ENCODE assay signal across 15 cellular contexts in the genomic region with DNA sequence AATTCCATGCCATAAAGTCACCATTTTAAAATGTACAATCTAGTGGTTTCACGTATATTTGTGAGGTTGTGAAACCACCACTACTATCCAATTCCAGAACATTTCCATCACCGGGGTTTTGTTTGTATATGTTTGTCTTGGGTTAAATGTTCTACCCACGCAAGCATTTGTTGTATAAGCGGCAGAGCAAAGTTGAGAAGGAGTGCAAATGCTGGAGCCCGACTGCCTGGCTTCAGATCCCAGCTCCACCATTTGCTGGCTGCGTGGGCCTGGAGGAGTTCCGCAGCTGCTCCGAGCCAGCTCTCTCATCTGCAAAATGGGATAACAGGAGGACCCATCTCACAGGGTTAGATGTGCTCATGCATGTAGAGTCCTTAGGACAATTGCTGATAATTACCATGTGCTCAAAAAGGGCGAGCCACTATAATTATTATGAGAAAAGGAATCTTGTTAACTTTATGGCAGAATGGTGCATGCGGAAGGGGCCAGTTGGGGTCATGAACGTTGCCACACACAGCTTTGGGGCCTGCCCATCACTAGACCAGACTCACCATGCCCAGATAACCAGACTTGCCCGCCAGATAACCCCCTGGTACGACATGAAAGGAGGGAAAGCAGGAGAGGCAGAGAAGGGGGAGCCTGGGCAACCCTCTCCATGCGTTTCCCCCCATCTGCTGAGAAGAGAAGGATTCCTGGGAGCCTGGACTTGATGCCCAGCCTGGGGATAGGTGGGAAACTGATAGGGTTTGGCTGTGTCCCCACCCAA. TPM values are rescaled to one million over a fixed set of nuclear protein-coding genes. Genes with fewer than 3 reads are reported as not detected.
DNase-seq lines count a peak whose midpoint lies in the region; ATAC-seq and TF ChIP-seq lines count a peak whose summit lies in the region.
"Had no signal": no experiment of that assay in that cellular context is flagged by ENCODE, and none has a peak within 500 bp of the region (broad histone marks: within the 10 kb centered on the region; RNA-seq: fewer than 3 reads in every experiment).

No MANE protein-coding gene starts in this region.

- no peak overlapping the region for H3K9ac ChIP-seq in mammary epithelial cell (ENCODE audit: insufficient read depth, low read length)

- H3K4me3 ChIP-seq in mammary epithelial cell (replicated peaks in 1 of 3; ENCODE audit: insufficient read depth in 1 of 3, low read depth in 2 of 3, low read length in 3 of 3) (no peak overlapping the region), coronary artery (peak overlapping the region; percentile 49), uterus (no peak overlapping the region)
- no peak overlapping the region for H3K4me3 ChIP-seq in naive thymus-derived CD4-positive, alpha-beta T cell (ENCODE audit: low read length)
- H3K4me3 ChIP-seq: A549, MG63 had no signal

- in situ Hi-C loops in mammary epithelial cell (cut with MboI; ENCODE audit: low sequenced_read_pairs in 2 of 2): no loop called here

- H3K27ac Mint-ChIP-seq in MCF 10A (ENCODE audit: low read depth, unreplicated experiment): peak overlapping the region; percentile 23
- H3K27ac Mint-ChIP-seq in naive thymus-derived CD4-positive, alpha-beta T cell: peak overlapping the region in 8 of 9 donors; percentile 97 to 100 (median 100)
- H3K27ac Mint-ChIP-seq: activated T-helper 2 cell treated with anti-CD3 and anti-CD28 coated beads, Interferon-gamma antibody, Interleukin-2, Interleukin-4, amounts not matched to agents 10 μg/mL and 5 μg/mL and 100 μg/mL, durations not matched to agents 14 hours and 24 hours and 36 hours had no signal

- POLR2A ChIA-PET in MCF 10A (lab: Yijun Ruan, JAX): no interaction called here
- POLR2A ChIA-PET in naive thymus-derived CD4-positive, alpha-beta T cell (lab: Charles Lee): interaction anchor here (0.9 to 1.0 kb wide), 2 partner anchors 9 to 13 kb away, joined by 3 to 4 read pairs; no protein-coding TSS in a partner anchor

- no peaks in the 10 kb centered on the region for H3K27me3 ChIP-seq in mammary epithelial cell (ENCODE audit: insufficient read depth, low read length)
- H3K27me3 ChIP-seq in naive thymus-derived CD4-positive, alpha-beta T cell (ENCODE audit: control insufficient read depth in 2 of 2, insufficient read depth in 2 of 2, low read length in 2 of 2): no peaks in the 10 kb centered on the region
- H3K27me3 ChIP-seq in uterus: no peaks in the 10 kb centered on the region
- H3K27me3 ChIP-seq: MG63 had no signal

- TF ChIP-seq POLR2A in uterus (IDR thresholded peaks at IDR 0.05): no peak

- intact Hi-C loops in MCF 10A (cut with micrococcal nuclease): no loop called here
- intact Hi-C loops in mammary epithelial cell (cut with micrococcal nuclease): no loop called here
- intact Hi-C loops in naive thymus-derived CD4-positive, alpha-beta T cell (cut with micrococcal nuclease): loop anchor here (5.0 to 10.0 kb wide), 3 partner anchors 642 to 1155 kb away; a partner anchor contains a TSS
- intact Hi-C loops in uterus (cut with DNase I; ENCODE audit: low total_unique reads): no loop called here

- H4K20me1 ChIP-seq in mammary epithelial cell (ENCODE audit: insufficient read depth, low read length): peaks cover 26% of the 10 kb centered on the region

- no peak for ATAC-seq in naive thymus-derived CD4-positive, alpha-beta T cell
- ATAC-seq: A549, HCT116 had no signal

- H3K36me3 ChIP-seq in mammary epithelial cell (ENCODE audit: insufficient read depth, low read length): peaks cover 51% of the 10 kb centered on the region
- peaks cover 0 to 29% (median 6%) of the 10 kb centered on the region in 3 experiments for H3K36me3 ChIP-seq in naive thymus-derived CD4-positive, alpha-beta T cell (ENCODE audit: control insufficient read depth in 2 of 3, insufficient read depth in 3 of 3, low read length in 3 of 3)
- no peaks in the 10 kb centered on the region for H3K36me3 ChIP-seq in uterus

- no peak overlapping the region for H3K4me2 ChIP-seq in mammary epithelial cell (ENCODE audit: insufficient read depth, low read depth, low read length)
- H3K4me2 ChIP-seq: A549 had no signal

- peaks cover 77% of the 10 kb centered on the region for H3K4me1 Mint-ChIP-seq in MCF 10A (ENCODE audit: insufficient read depth, unreplicated experiment)
- peaks cover 64 to 97% (median 90%) of the 10 kb centered on the region in 7 donors for H3K4me1 Mint-ChIP-seq in naive thymus-derived CD4-positive, alpha-beta T cell

- H3K27me3 Mint-ChIP-seq in MCF 10A (ENCODE audit: insufficient read depth, unreplicated experiment): no peaks in the 10 kb centered on the region
- H3K27me3 Mint-ChIP-seq in naive thymus-derived CD4-positive, alpha-beta T cell: no peaks in the 10 kb centered on the region

- 67% methylated on average over 14 of the region's 14 CpGs for WGBS in mammary epithelial cell (ENCODE audit: low coverage, missing lambda C conversion rate)

- TF ChIP-seq CTCF in MCF 10A (IDR thresholded peaks at IDR 0.05; ENCODE audit: unreplicated experiment) (no peak), mammary epithelial cell (conservative IDR thresholded peaks at IDR 0.05 in 1 of 2, IDR thresholded peaks at IDR 0.05 in 1 of 2; ENCODE audit: extremely low read depth in 1 of 2, insufficient read depth in 1 of 2, low read depth in 1 of 2, low read length in 2 of 2) (no peak), coronary artery (IDR thresholded peaks at IDR 0.05) (no peak), uterus (IDR thresholded peaks at IDR 0.05) (no peak)

- BruUV-seq in MCF 10A (replicated peaks; lab: Mats Ljungman, UMichigan): no TSS peak
- BruUV-seq in mammary epithelial cell (replicated peaks; lab: Mats Ljungman, UMichigan): no TSS peak

- CTCF ChIA-PET in MCF 10A (lab: Yijun Ruan, JAX): no interaction called here
- CTCF ChIA-PET in mammary epithelial cell (lab: Charles Lee; ENCODE audit: low non-redundant PET): no interaction called here
- CTCF ChIA-PET in naive thymus-derived CD4-positive, alpha-beta T cell (lab: Charles Lee): no interaction called here

- no peak overlapping the region for H3K27ac ChIP-seq in mammary epithelial cell (ENCODE audit: insufficient read depth, low read depth, low read length)
- peak overlapping the region; percentile 77 to 97 for H3K27ac ChIP-seq in coronary artery
- peak overlapping the region; percentile 89 for H3K27ac ChIP-seq in naive thymus-derived CD4-positive, alpha-beta T cell (ENCODE audit: low read depth, low read length)
- peak overlapping the region; percentile 78 to 97 for H3K27ac ChIP-seq in uterus

- H2AFZ ChIP-seq in mammary epithelial cell (ENCODE audit: low read depth, low read length): no peak overlapping the region

- H3K9me3 Mint-ChIP-seq in MCF 10A (ENCODE audit: unreplicated experiment): no peaks in the 10 kb centered on the region
- H3K9me3 Mint-ChIP-seq in naive thymus-derived CD4-positive, alpha-beta T cell: peaks cover 0 to 11% (median 2%) of the 10 kb centered on the region in 11 donors

- H3K9me3 ChIP-seq in mammary epithelial cell (replicated peaks; ENCODE audit: insufficient read depth, low read length) (no peaks in the 10 kb centered on the region), uterus (no peaks in the 10 kb centered on the region)
- peaks cover 0 to 7% (median 0%) of the 10 kb centered on the region in 3 experiments for H3K9me3 ChIP-seq in naive thymus-derived CD4-positive, alpha-beta T cell (ENCODE audit: control insufficient read depth in 2 of 3, low read length in 3 of 3)
- H3K9me3 ChIP-seq: A549, MG63 had no signal

- no peak overlapping the region for H3K4me3 Mint-ChIP-seq in MCF 10A (ENCODE audit: unreplicated experiment)
- peak overlapping the region in 7 of 10 donors; percentile 23 to 96 (median 65) for H3K4me3 Mint-ChIP-seq in naive thymus-derived CD4-positive, alpha-beta T cell

- peaks cover 32% of the 10 kb centered on the region for H3K36me3 Mint-ChIP-seq in MCF 10A (ENCODE audit: insufficient read depth, unreplicated experiment)
- H3K36me3 Mint-ChIP-seq in naive thymus-derived CD4-positive, alpha-beta T cell: peaks cover 18 to 46% (median 39%) of the 10 kb centered on the region in 5 donors

- dilution Hi-C loops in mammary epithelial cell (cut with HindIII; ENCODE audit: low sequenced_read_pairs): no loop called here

- peaks cover 100% of the 10 kb centered on the region for H3K79me2 ChIP-seq in mammary epithelial cell (ENCODE audit: insufficient read depth, low read length)

- DNase-seq in MCF 10A (ENCODE audit: unreplicated experiment) (no peak), mammary epithelial cell (no peak), coronary artery (ENCODE audit: low spot score) (no peak), uterus (no peak), NCI-H524 treated with DMSO at 0.1 percent for 48 hours (lab: John Stamatoyannopoulos, UW) (no peak), hypothalamus (lab: John Stamatoyannopoulos, UW) (no peak)
- no peak for DNase-seq in naive thymus-derived CD4-positive, alpha-beta T cell
- no peak for DNase-seq in activated CD4-positive, alpha-beta T cell treated with anti-CD3 and anti-CD28 coated beads, Interleukin-2, amount 50 U/mL, for 4 hours
- DNase-seq: MG63, NCI-H1930, NCI-H510A treated with DMSO at 0.1 percent for 48 hours, T-helper 1 cell had no signal

- H3K4me1 ChIP-seq in mammary epithelial cell (ENCODE audit: insufficient read depth, low read length): peaks cover 88% of the 10 kb centered on the region
- peaks cover 28 to 75% of the 10 kb centered on the region in 2 donors for H3K4me1 ChIP-seq in naive thymus-derived CD4-positive, alpha-beta T cell (ENCODE audit: control insufficient read depth in 2 of 2, insufficient read depth in 2 of 2, low read length in 2 of 2)
- H3K4me1 ChIP-seq in uterus: peaks cover 35 to 36% of the 10 kb centered on the region in 2 donors

RNA-seq across cellular contexts. Expression of a gene that starts 6.4 kb away (rescaled TPM):
- total RNA-seq in MCF 10A (2022) (239 and 312 TPM in 2 replicates), mammary epithelial cell (1,000 to 10,000 TPM in 1 of 2 donors, 100 to 1,000 TPM in 1; 841 to 1,322 TPM), uterus (100 to 1,000 TPM; 147 to 538 (median 343) TPM)
- polyA plus RNA-seq in mammary epithelial cell: 813 TPM
- polyA minus RNA-seq in mammary epithelial cell: 1,325 TPM
- total RNA-seq in naive thymus-derived CD4-positive, alpha-beta T cell: 100 to 1,000 TPM in 4 of 5 experiments, 10 to 100 TPM in 1; 41.3 to 249 (median 227) TPM
- 100 to 1,000 TPM; 188 to 390 TPM for polyA plus RNA-seq in naive thymus-derived CD4-positive, alpha-beta T cell

Comparison
In these comparisons a context has a peak if more than half of its experiments do, and no peak if none do; other contexts are left out.
1. intact Hi-C loops: an anchor here in naive thymus-derived CD4-positive, alpha-beta T cell (5.0 to 10.0 kb wide); none called in MCF 10A, mammary epithelial cell and uterus.